In genomic region chr18:30280861-30281470, GRCh38 we compare ENCODE assay signal across 9 cellular contexts.
A peak's percentile ranks its signal among the peaks of the same experiment; 100 is the strongest.
DNase-seq lines count a peak whose midpoint lies in the region; ATAC-seq and TF ChIP-seq lines count a peak whose summit lies in the region.
"Had no signal": no experiment of that assay in that cellular context is flagged by ENCODE, and none has a peak within 500 bp of the region (broad histone marks: within the 10 kb centered on the region; RNA-seq: fewer than 3 reads in every experiment).

No MANE protein-coding gene starts in this region.

- H3K27ac ChIP-seq in adrenal gland: no peak overlapping the region

- intact Hi-C loops in adrenal gland (cut with DNase I): loop anchor here (10.0 kb wide), 2 partner anchors 396 to 406 kb away; no protein-coding TSS in a partner anchor

- 44 to 48% (median 46%) methylated on average over 5 of the region's 5 CpGs for WGBS in adrenal gland, 4 donors

- peak; percentile 15 to 57 (median 37) for TF ChIP-seq CTCF in adrenal gland (IDR thresholded peaks at IDR 0.05)

- no peaks in the 10 kb centered on the region for H3K4me1 ChIP-seq in adrenal gland (replicated peaks in 1 of 2)

- no peak overlapping the region for H3K4me3 ChIP-seq in adrenal gland
- H3K4me3 ChIP-seq: lung had no signal

- peak; percentile 70 for ATAC-seq in GM19035 (IDR thresholded peaks at IDR 0.05; ENCODE audit: unreplicated experiment)
- ATAC-seq in HG02759 (IDR thresholded peaks at IDR 0.05; ENCODE audit: unreplicated experiment): no peak
- ATAC-seq in GM19328 (IDR thresholded peaks at IDR 0.05; ENCODE audit: unreplicated experiment): no peak

- H3K27me3 ChIP-seq in adrenal gland: no peaks in the 10 kb centered on the region

- no peak for TF ChIP-seq POLR2A in adrenal gland (IDR thresholded peaks at IDR 0.05)

- peak; percentile 9 for DNase-seq in AG20443 (ENCODE audit: low spot score)
- DNase-seq in NCI-H1694 (lab: John Stamatoyannopoulos, UW): peak; percentile 72
- peak in 2 of 7 donors; percentile 7 to 16 for DNase-seq in adrenal gland
- peak; percentile 60 for DNase-seq in kidney tubule cell (ENCODE audit: low spot score)
- DNase-seq in NK-92 (lab: John Stamatoyannopoulos, UW; ENCODE audit: unreplicated experiment): no peak

- H3K9me3 ChIP-seq in adrenal gland (replicated peaks in 1 of 3): no peaks in the 10 kb centered on the region

- H3K36me3 ChIP-seq in adrenal gland (replicated peaks in 1 of 2): no peaks in the 10 kb centered on the region
